ENCODE assay signal across 8 cellular contexts in genomic region chr1:28232558-28233263, GRCh38. TPM values are rescaled to one million over a fixed set of nuclear protein-coding genes. Genes with fewer than 3 reads are reported as not detected.
DNase-seq lines count a peak whose midpoint lies in the region; ATAC-seq and TF ChIP-seq lines count a peak whose summit lies in the region.

TSS of gene DNAJC8 (minus strand) at chr1:28233029. CDS start at chr1:28232998, 31 bp downstream.

- peaks cover 20% of the 10 kb centered on the region for H3K4me1 Mint-ChIP-seq in dendritic cell treated with granulocyte-macrophage colony-stimulating factor and Interleukin-4, amounts not matched to agents 40 ng/mL and 50 ng/mL, for 4 days (ENCODE audit: low read depth)

- peaks cover 39% of the 10 kb centered on the region for H3K36me3 Mint-ChIP-seq in dendritic cell treated with granulocyte-macrophage colony-stimulating factor and Interleukin-4, amounts not matched to agents 40 ng/mL and 50 ng/mL, for 4 days (ENCODE audit: low read depth)

- H3K27me3 Mint-ChIP-seq in dendritic cell treated with granulocyte-macrophage colony-stimulating factor and Interleukin-4, amounts not matched to agents 40 ng/mL and 50 ng/mL, for 4 days, result no peaks in the 10 kb centered on the region

- intact Hi-C loops in dendritic cell treated with granulocyte-macrophage colony-stimulating factor and Interleukin-4, amounts not matched to agents 40 ng/mL and 50 ng/mL, for 4 days (cut with micrococcal nuclease), result loop anchor here (10.0 kb wide), 1 partner anchor 58 kb away; the partner anchor contains the start of gene PTAFR

- H3K27ac Mint-ChIP-seq in dendritic cell treated with granulocyte-macrophage colony-stimulating factor and Interleukin-4, amounts not matched to agents 40 ng/mL and 50 ng/mL, for 4 days, result peak within 1 kb of the TSS; percentile 94

- DNase-seq in AG08395 (ENCODE audit: low spot score) (peak; percentile 97), NCI-H774 (lab: John Stamatoyannopoulos, UW) (peak; percentile 73), left lobe of liver (ENCODE audit: low spot score) (peak; percentile 95)
- peak; percentile 91 to 93 for DNase-seq in activated CD4-positive, alpha-beta T cell treated with anti-CD3 and anti-CD28 coated beads, Interleukin-2, amount 50 U/mL, for 24 hours (ENCODE audit: low read depth in 1 of 2, low spot score in 1 of 2)
- peak; percentile 97 to 99 for DNase-seq in stimulated activated CD4-positive, alpha-beta T cell treated with anti-CD3 and anti-CD28 coated beads, Interleukin-2, amount 100 ng/mL, for 24 hours

- H3K9me3 Mint-ChIP-seq in dendritic cell treated with granulocyte-macrophage colony-stimulating factor and Interleukin-4, amounts not matched to agents 40 ng/mL and 50 ng/mL, for 4 days, result no peaks in the 10 kb centered on the region

- peak; percentile 87 for TF ChIP-seq POLR2A in GM19099 (IDR thresholded peaks at IDR 0.05; ENCODE audit: extremely low read depth, insufficient read length, low read depth)

- ATAC-seq in HG03520 (IDR thresholded peaks at IDR 0.05; ENCODE audit: unreplicated experiment), result peak; percentile 56
- ATAC-seq in left lobe of liver, result peak; percentile 60

- H3K4me3 Mint-ChIP-seq in dendritic cell treated with granulocyte-macrophage colony-stimulating factor and Interleukin-4, amounts not matched to agents 40 ng/mL and 50 ng/mL, for 4 days, result peak within 1 kb of the TSS; percentile 90

RNA-seq across cellular contexts. Expression of gene DNAJC8, which starts in this region (rescaled TPM):
- total RNA-seq in left lobe of liver, result 23.6 TPM

Comparison
In these comparisons a context has a peak if more than half of its experiments do, and no peak if none do; other contexts are left out.
1. Peak in every context shown above with its lines: DNase-seq and ATAC-seq.